Comparison of ENCODE assay signal across 30 cellular contexts in the genomic region with DNA sequence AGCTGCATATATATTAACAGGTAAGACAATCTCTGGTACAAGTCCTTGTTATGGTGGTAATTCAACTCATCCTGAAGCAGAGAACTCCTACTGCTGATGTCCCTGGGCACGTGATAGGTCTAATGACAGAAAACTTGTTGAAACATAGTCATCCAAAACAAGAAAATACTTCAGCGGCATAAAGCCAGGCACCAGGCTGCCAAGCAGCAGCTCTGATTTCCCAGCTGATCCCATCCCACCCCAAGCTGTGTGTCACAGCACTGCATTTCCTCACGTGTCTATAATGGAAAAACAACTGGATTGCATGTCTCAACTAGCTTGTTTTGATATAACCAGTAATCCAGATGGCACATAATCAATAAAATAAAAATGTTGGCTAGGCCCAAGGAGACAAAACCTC.
"Had no signal": no experiment of that assay in that cellular context is flagged by ENCODE, and none has a peak within 500 bp of the region (broad histone marks: within the 10 kb centered on the region; RNA-seq: fewer than 3 reads in every experiment).

No MANE protein-coding gene starts in this region.

- H3K4me1 Mint-ChIP-seq: activated CD4-positive, alpha-beta T cell treated with anti-CD3 and anti-CD28 coated beads for 36 hours; neural progenitor cell had no signal

- H3K27me3 Mint-ChIP-seq: activated CD4-positive, alpha-beta T cell treated with anti-CD3 and anti-CD28 coated beads for 36 hours; activated naive CD8-positive, alpha-beta T cell; naive thymus-derived CD8-positive, alpha-beta T cell; type B pancreatic cell had no signal

- H3K4me3 Mint-ChIP-seq: activated CD4-positive, alpha-beta T cell treated with anti-CD3 and anti-CD28 coated beads for 36 hours; activated CD8-positive, alpha-beta T cell treated with anti-CD3 and anti-CD28 coated beads, Interleukin-2, amount 10 ng/mL, durations not matched to agents 7 days and 5 days; activated naive CD8-positive, alpha-beta T cell; activated T-cell treated with anti-CD3 and anti-CD28 coated beads, Interleukin-2, amount 50 U/mL, for 72 hours; naive thymus-derived CD8-positive, alpha-beta T cell; neural progenitor cell had no signal

- DNase-seq: activated CD4-positive, alpha-beta T cell treated with anti-CD3 and anti-CD28 coated beads for 36 hours; activated CD4-positive, CD25-positive, alpha-beta regulatory T cell; activated CD8-positive, alpha-beta T cell treated with anti-CD3 and anti-CD28 coated beads, Interleukin-2, amount 10 ng/mL, durations not matched to agents 7 days and 5 days; activated effector memory CD4-positive, alpha-beta T cell treated with Interleukin-2 at 50 U/mL for 16 hours; activated naive CD4-positive, alpha-beta T cell treated with Interleukin-2 at 50 U/mL for 16 hours; activated T-cell treated with anti-CD3 and anti-CD28 coated beads for 4 hours; activated T-cell treated with anti-CD3 and anti-CD28 coated beads, Interleukin-2, amount 50 U/mL, for 72 hours; adrenal gland; aorta; body of pancreas; dermis blood vessel endothelial cell; effector CD4-positive, alpha-beta T cell; foreskin fibroblast; head of caudate nucleus; hippocampal formation; left colon; naive thymus-derived CD8-positive, alpha-beta T cell; occipital lobe; psoas muscle; spleen; stimulated activated naive CD4-positive, alpha-beta T cell; T-helper 1 cell; testis had no signal

- H3K27me3 ChIP-seq: adrenal gland, body of pancreas, esophagus muscularis mucosa, neural progenitor cell, spleen, testis, vagina had no signal

- FAIRE-seq: colon, keratinocyte had no signal

- H3K36me3 ChIP-seq: adrenal gland, neural progenitor cell, vagina had no signal

- H3K27ac Mint-ChIP-seq: activated CD4-positive, alpha-beta T cell treated with anti-CD3 and anti-CD28 coated beads for 36 hours; activated CD8-positive, alpha-beta T cell treated with anti-CD3 and anti-CD28 coated beads, Interleukin-2, amount 10 ng/mL, durations not matched to agents 7 days and 5 days; activated naive CD8-positive, alpha-beta T cell; activated T-cell treated with anti-CD3 and anti-CD28 coated beads, Interleukin-2, amount 50 U/mL, for 72 hours; naive thymus-derived CD8-positive, alpha-beta T cell; neural progenitor cell had no signal

- H3K4me3 ChIP-seq: adrenal gland, body of pancreas, esophagus muscularis mucosa, neural progenitor cell, psoas muscle, spleen, testis, vagina had no signal

- ATAC-seq: activated CD4-positive, alpha-beta T cell treated with anti-CD3 and anti-CD28 coated beads for 36 hours; activated CD8-positive, alpha-beta T cell treated with anti-CD3 and anti-CD28 coated beads, Interleukin-2, amount 10 ng/mL, durations not matched to agents 7 days and 5 days; activated T-cell treated with anti-CD3 and anti-CD28 coated beads, Interleukin-2, amount 50 U/mL, for 72 hours; body of pancreas; left colon; naive thymus-derived CD8-positive, alpha-beta T cell; psoas muscle had no signal

- H3K9me3 ChIP-seq: adrenal gland, body of pancreas, esophagus muscularis mucosa, psoas muscle, testis, vagina had no signal
